In the genomic region with DNA sequence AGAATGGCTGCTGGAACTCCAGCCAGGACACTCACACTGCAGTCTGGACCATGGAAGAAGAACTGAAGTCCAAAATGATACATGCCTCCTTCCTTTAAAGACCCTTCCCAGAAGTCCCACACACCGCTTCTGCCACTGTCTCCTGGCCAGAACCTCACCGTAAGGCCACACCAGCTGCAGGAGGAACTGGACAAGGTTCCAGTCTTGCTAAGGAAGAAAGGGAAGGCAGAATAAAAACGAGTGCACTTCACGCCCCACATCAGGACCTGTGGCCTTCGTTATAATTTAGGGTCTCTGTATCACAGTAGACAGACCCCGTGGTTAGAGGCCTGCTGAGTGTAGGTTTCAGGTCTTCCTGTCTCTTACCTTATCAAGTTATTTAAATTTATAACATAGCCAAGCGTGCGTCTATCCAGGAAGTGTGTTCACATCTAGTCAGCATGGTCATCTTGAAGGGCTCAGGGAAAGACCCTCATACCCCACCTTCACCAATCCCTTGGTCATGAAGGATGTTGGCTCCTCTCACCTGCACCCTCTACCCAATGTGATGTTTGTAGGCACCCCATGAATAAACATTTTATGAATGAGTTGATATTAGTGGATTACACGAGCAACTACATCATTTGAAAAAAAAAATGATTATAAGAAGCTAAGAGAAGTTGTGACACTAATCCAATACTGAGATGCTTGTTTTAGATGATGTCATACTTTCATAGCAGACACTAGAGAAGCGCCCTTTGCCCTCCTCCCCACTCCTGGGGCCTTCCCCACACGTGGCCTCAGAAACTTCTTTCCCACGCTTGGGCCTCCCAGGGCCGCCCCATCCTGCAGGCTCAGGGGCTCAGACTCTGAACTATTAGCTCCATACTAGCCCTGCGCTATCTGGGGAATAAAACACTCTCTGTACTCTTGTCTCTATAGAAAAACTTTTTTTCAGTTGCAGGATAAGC, we compare ENCODE assay signal across 8 cellular contexts.
A peak's percentile ranks its signal among the peaks of the same experiment; 100 is the strongest.
DNase-seq lines count a peak whose midpoint lies in the region; ATAC-seq and TF ChIP-seq lines count a peak whose summit lies in the region.

No MANE protein-coding gene starts in this region.

- H3K9ac ChIP-seq in OCI-LY3 (ENCODE audit: low read length) (peak overlapping the region; percentile 66; the same call in 1 of the 2 replicates), smooth muscle cell (ENCODE audit: low read depth) (peak overlapping the region; percentile 84)

- H3K4me2 ChIP-seq in OCI-LY3 (ENCODE audit: low read length) (peak overlapping the region; percentile 75), smooth muscle cell (peak overlapping the region; percentile 43)

- ATAC-seq in GM18861 (IDR thresholded peaks at IDR 0.05; ENCODE audit: unreplicated experiment), result peak; percentile 47
- peak; percentile 54 for ATAC-seq in HG02571 (IDR thresholded peaks at IDR 0.05; ENCODE audit: unreplicated experiment)
- no peak for ATAC-seq in GM18505 (IDR thresholded peaks at IDR 0.05; ENCODE audit: unreplicated experiment)

- H3K4me1 ChIP-seq in OCI-LY3 (ENCODE audit: low read length) (peaks cover 71% of the 10 kb centered on the region), smooth muscle cell (ENCODE audit: low read depth) (peaks cover 8% of the 10 kb centered on the region), sigmoid colon (peaks cover 0 to 49% (median 32%) of the 10 kb centered on the region in 4 donors)

- no peaks in the 10 kb centered on the region for H3K36me3 ChIP-seq in OCI-LY3 (replicated peaks; ENCODE audit: low read depth, low read length)
- no peaks in the 10 kb centered on the region for H3K36me3 ChIP-seq in smooth muscle cell (ENCODE audit: low read depth)
- H3K36me3 ChIP-seq in sigmoid colon, result no peaks in the 10 kb centered on the region

- TF ChIP-seq CTCF in OCI-LY3 (IDR thresholded peaks at IDR 0.05; ENCODE audit: low read depth, low read length) (no peak), smooth muscle cell (IDR thresholded peaks at IDR 0.05; ENCODE audit: borderline replicate concordance, insufficient read depth, poor library complexity, severe bottlenecking) (no peak), sigmoid colon (IDR thresholded peaks at IDR 0.05) (no peak)

- H2AFZ ChIP-seq in OCI-LY3 (ENCODE audit: low read depth, low read length) (no peak overlapping the region), smooth muscle cell (ENCODE audit: low read depth) (no peak overlapping the region)

- DNase-seq in smooth muscle cell (lab: John Stamatoyannopoulos, UW; ENCODE audit: unreplicated experiment) (no peak), DMS114 treated with DMSO at 0.1 percent for 48 hours (lab: John Stamatoyannopoulos, UW; ENCODE audit: unreplicated experiment) (no peak), medulla oblongata (ENCODE audit: extremely low spot score) (no peak), sigmoid colon (no peak)

- no peak for TF ChIP-seq EP300 in sigmoid colon (IDR thresholded peaks at IDR 0.05)

- no peaks in the 10 kb centered on the region for H3K79me2 ChIP-seq in OCI-LY3 (ENCODE audit: low read length)
- peaks cover 6% of the 10 kb centered on the region for H3K79me2 ChIP-seq in smooth muscle cell (ENCODE audit: low read depth)

- TF ChIP-seq POLR2A in GM18505 (IDR thresholded peaks at IDR 0.05; ENCODE audit: borderline replicate concordance, extremely low read depth, insufficient read depth, insufficient read length), result no peak
- TF ChIP-seq POLR2A in sigmoid colon (IDR thresholded peaks at IDR 0.05), result no peak

- no peaks in the 10 kb centered on the region for H4K20me1 ChIP-seq in OCI-LY3 (ENCODE audit: insufficient read depth, low read length)
- H4K20me1 ChIP-seq in smooth muscle cell (ENCODE audit: low read depth), result peaks cover 30% of the 10 kb centered on the region

- 79% methylated on average over 14 of the region's 14 CpGs for WGBS in smooth muscle cell (ENCODE audit: low lambda C conversion rate)
- whole genome bisulfite sequencing in sigmoid colon, 2 donors, result 62 to 67% methylated on average over 14 of the region's 14 CpGs

- H3K9me3 ChIP-seq in OCI-LY3 (ENCODE audit: insufficient read depth, low read length), result no peaks in the 10 kb centered on the region
- no peaks in the 10 kb centered on the region for H3K9me3 ChIP-seq in smooth muscle cell (replicated peaks; ENCODE audit: low read depth)
- H3K9me3 ChIP-seq in sigmoid colon, result no peaks in the 10 kb centered on the region

- H3K4me3 ChIP-seq in OCI-LY3 (ENCODE audit: low read length) (no peak overlapping the region), smooth muscle cell (no peak overlapping the region), sigmoid colon (no peak overlapping the region)

- peak overlapping the region; percentile 99 for H3K27ac ChIP-seq in OCI-LY3 (ENCODE audit: low read length)
- H3K27ac ChIP-seq in smooth muscle cell (ENCODE audit: low read depth), result peak overlapping the region; percentile 99
- H3K27ac ChIP-seq in sigmoid colon, result peak overlapping the region in 2 of 4 donors; percentile 72 to 83

- H3F3A ChIP-seq in smooth muscle cell (ENCODE audit: low read depth), result peaks cover 23% of the 10 kb centered on the region

- intact Hi-C loops in sigmoid colon (cut with DNase I), result no loop called here

- H3K27me3 ChIP-seq in OCI-LY3 (ENCODE audit: low read depth, low read length), result no peaks in the 10 kb centered on the region
- H3K27me3 ChIP-seq in smooth muscle cell (ENCODE audit: low read depth), result no peaks in the 10 kb centered on the region
- H3K27me3 ChIP-seq in sigmoid colon, result no peaks in the 10 kb centered on the region
